Comparison of ENCODE assay signal across 9 cellular contexts in the genomic region with DNA sequence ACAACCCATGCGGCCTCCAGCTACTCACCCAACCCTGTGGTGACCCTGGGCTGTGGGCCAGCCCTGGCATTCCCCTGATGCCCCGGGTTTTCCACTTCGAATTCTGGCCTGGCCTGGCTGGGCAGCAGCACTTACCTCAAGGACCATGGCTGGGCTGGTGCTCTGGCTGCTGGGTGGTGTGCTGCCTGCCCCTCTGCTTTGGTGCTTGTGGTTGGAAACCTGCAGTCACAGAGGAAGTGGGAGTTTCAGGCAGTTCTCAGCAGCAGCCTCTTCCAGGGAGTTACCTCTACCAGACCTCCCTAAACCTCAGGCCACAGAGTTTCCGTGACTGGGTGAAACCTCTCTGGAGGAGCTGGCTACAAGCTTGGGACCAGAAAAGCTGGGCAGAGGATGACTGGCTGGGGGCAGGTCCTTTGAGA. TPM values are rescaled to one million over a fixed set of nuclear protein-coding genes. Genes with fewer than 3 reads are reported as not detected.
A peak's percentile ranks its signal among the peaks of the same experiment; 100 is the strongest.
DNase-seq lines count a peak whose midpoint lies in the region; ATAC-seq, FAIRE-seq and TF ChIP-seq lines count a peak whose summit lies in the region.
"Had no signal": no experiment of that assay in that cellular context is flagged by ENCODE, and none has a peak within 500 bp of the region (broad histone marks: within the 10 kb centered on the region; RNA-seq: fewer than 3 reads in every experiment).

A gene (minus strand): TSS at position 209 of the 419 bp plus-strand sequence. CDS start 62 bp downstream, at position 147.

- H3K4me1 ChIP-seq in BLaER1 (peaks cover 37% of the 10 kb centered on the region), KMS-11 (ENCODE audit: low read depth, poor library complexity, severe bottlenecking) (peaks cover 54% of the 10 kb centered on the region), right lobe of liver (no peaks in the 10 kb centered on the region), gastroesophageal sphincter (peaks cover 0 to 19% (median 3%) of the 10 kb centered on the region in 3 donors)

- WGBS in right lobe of liver (ENCODE audit: insufficient coverage, low coverage, low lambda C conversion rate, missing lambda C conversion rate): no CpG with 5 or more reads among the region's 4 CpGs
- 33% methylated on average over 1 of the region's 4 CpGs; no CpG with 5 or more reads in 1 of the 2 donors for WGBS in gastroesophageal sphincter (ENCODE audit: low coverage in 1 of 2), 2 donors

- no peak for TF ChIP-seq POLR2A in right lobe of liver (IDR thresholded peaks at IDR 0.05)
- TF ChIP-seq POLR2A in gastroesophageal sphincter (IDR thresholded peaks at IDR 0.05): no peak
- no peak for TF ChIP-seq POLR2A in H54 (IDR thresholded peaks at IDR 0.05; ENCODE audit: low read depth, low read length)

- H3K27me3 ChIP-seq in BLaER1: peaks cover 43% of the 10 kb centered on the region
- no peaks in the 10 kb centered on the region for H3K27me3 ChIP-seq in KMS-11 (ENCODE audit: insufficient read depth, low read depth)
- no peaks in the 10 kb centered on the region for H3K27me3 ChIP-seq in right lobe of liver
- no peaks in the 10 kb centered on the region for H3K27me3 ChIP-seq in gastroesophageal sphincter

- no peak within 1 kb of the TSS for H3K27ac ChIP-seq in BLaER1
- peak within 1 kb of the TSS; percentile 58 for H3K27ac ChIP-seq in KMS-11
- H3K27ac ChIP-seq in right lobe of liver: no peak within 1 kb of the TSS
- no peak within 1 kb of the TSS for H3K27ac ChIP-seq in gastroesophageal sphincter
- H3K27ac ChIP-seq: thoracic aorta had no signal

- FAIRE-seq in H54 (lab: Jason Lieb, UNC): no peak

- H4K20me1 ChIP-seq in BLaER1: no peaks in the 10 kb centered on the region
- H4K20me1 ChIP-seq in KMS-11 (ENCODE audit: insufficient read depth): no peaks in the 10 kb centered on the region

- intact Hi-C loops in right lobe of liver (cut with DNase I): no loop called here

- H3K4me3 ChIP-seq in BLaER1: no peak within 1 kb of the TSS
- H3K4me3 ChIP-seq in KMS-11 (IDR thresholded peaks at IDR 0.05; ENCODE audit: insufficient read depth, low read depth, low read length): no peak within 1 kb of the TSS
- H3K4me3 ChIP-seq in right lobe of liver: no peak within 1 kb of the TSS
- H3K4me3 ChIP-seq in gastroesophageal sphincter: no peak within 1 kb of the TSS
- H3K4me3 ChIP-seq: thoracic aorta had no signal

- no peak for TF ChIP-seq EP300 in gastroesophageal sphincter (IDR thresholded peaks at IDR 0.05)

- H3K79me2 ChIP-seq in KMS-11 (ENCODE audit: insufficient read depth, low read depth): no peaks in the 10 kb centered on the region

- DNase-seq in right lobe of liver (peak; percentile 51 to 61 (median 52)), HuH-7.5 (ENCODE audit: low spot score) (no peak), H54 (ENCODE audit: insufficient read length, low spot score) (no peak)

- H2AFZ ChIP-seq in KMS-11 (ENCODE audit: low read depth): no peak within 1 kb of the TSS

- peaks cover 12% of the 10 kb centered on the region for H3K9me3 ChIP-seq in BLaER1
- H3K9me3 ChIP-seq in right lobe of liver: no peaks in the 10 kb centered on the region
- H3K9me3 ChIP-seq in gastroesophageal sphincter: no peaks in the 10 kb centered on the region
- H3K9me3 ChIP-seq: thoracic aorta had no signal

- TF ChIP-seq CTCF in KMS-11 (conservative IDR thresholded peaks at IDR 0.05; ENCODE audit: low read depth, low read length) (no peak), right lobe of liver (IDR thresholded peaks at IDR 0.05) (no peak), gastroesophageal sphincter (IDR thresholded peaks at IDR 0.05) (no peak)

- ATAC-seq in GM21381 (IDR thresholded peaks at IDR 0.05; ENCODE audit: unreplicated experiment) (peak; percentile 49), right lobe of liver (peak in 3 of 4 donors; percentile 2 to 49 (median 45)), gastroesophageal sphincter (no peak)

- H3K9ac ChIP-seq in BLaER1: no peak within 1 kb of the TSS
- H3K9ac ChIP-seq in KMS-11: peak within 1 kb of the TSS; percentile 12; the same call in 1 of the 2 replicates

- POLR2A ChIA-PET in activated CD8-positive, alpha-beta memory T cell treated with anti-CD3 and anti-CD28 coated beads for 36 hours (lab: Charles Lee): interaction anchor here (1.4 to 4.0 kb wide), 3 partner anchors 19 to 85 kb away, joined by 6 to 22 read pairs (median 6); a partner anchor contains a TSS

- H3K36me3 ChIP-seq in BLaER1 (peaks cover 15% of the 10 kb centered on the region), KMS-11 (ENCODE audit: insufficient read depth) (no peaks in the 10 kb centered on the region), right lobe of liver (no peaks in the 10 kb centered on the region), gastroesophageal sphincter (peaks cover 0 to 9% of the 10 kb centered on the region in 2 donors)
- H3K36me3 ChIP-seq: thoracic aorta had no signal

- CTCF ChIA-PET in activated CD8-positive, alpha-beta memory T cell treated with anti-CD3 and anti-CD28 coated beads for 36 hours (lab: Charles Lee): interaction anchor here (1.8 kb wide), 1 partner anchor 20 kb away, joined by 7 read pairs; no protein-coding TSS in a partner anchor

- H3K4me2 ChIP-seq in BLaER1 (peak within 1 kb of the TSS; percentile 61), KMS-11 (peak within 1 kb of the TSS; percentile 63)

RNA-seq across cellular contexts. Expression of the gene that starts here (rescaled TPM):
- total RNA-seq in activated CD8-positive, alpha-beta memory T cell treated with anti-CD3 and anti-CD28 coated beads for 36 hours: 10 to 100 TPM; 60.3 to 63.0 TPM
- total RNA-seq in right lobe of liver: under 1 TPM in 1 of 6 experiments, not detected in 5; 0.13 TPM
- total RNA-seq in gastroesophageal sphincter: under 1 TPM in 1 of 4 donors, not detected in 3; 0.54 TPM

Comparison
In these comparisons a context has a peak if more than half of its experiments do, and no peak if none do; other contexts are left out.
1. RNA of the gene that starts here (total RNA-seq): 60.3 to 63.0 TPM in activated CD8-positive, alpha-beta memory T cell treated with anti-CD3 and anti-CD28 coated beads for 36 hours; 0.54 TPM in gastroesophageal sphincter and 0.13 TPM in right lobe of liver; every median in the first group is over 10 times any median in the second.
2. Peak in DNase-seq and ATAC-seq in right lobe of liver; RNA of the gene not detected or under 1 TPM.